ENCODE assay signal across 1 cellular context in genomic region chr14:21055473-21056117, GRCh38.
TF ChIP-seq lines count a peak whose summit lies in the region.

No MANE protein-coding gene starts in this region.

TF ChIP-seq in HepG2, 621 proteins besides CTCF, POLR2A, EP300 and RAD21 (continued from another document and continues in another):
- TF ChIP-seq, protein P1, sequence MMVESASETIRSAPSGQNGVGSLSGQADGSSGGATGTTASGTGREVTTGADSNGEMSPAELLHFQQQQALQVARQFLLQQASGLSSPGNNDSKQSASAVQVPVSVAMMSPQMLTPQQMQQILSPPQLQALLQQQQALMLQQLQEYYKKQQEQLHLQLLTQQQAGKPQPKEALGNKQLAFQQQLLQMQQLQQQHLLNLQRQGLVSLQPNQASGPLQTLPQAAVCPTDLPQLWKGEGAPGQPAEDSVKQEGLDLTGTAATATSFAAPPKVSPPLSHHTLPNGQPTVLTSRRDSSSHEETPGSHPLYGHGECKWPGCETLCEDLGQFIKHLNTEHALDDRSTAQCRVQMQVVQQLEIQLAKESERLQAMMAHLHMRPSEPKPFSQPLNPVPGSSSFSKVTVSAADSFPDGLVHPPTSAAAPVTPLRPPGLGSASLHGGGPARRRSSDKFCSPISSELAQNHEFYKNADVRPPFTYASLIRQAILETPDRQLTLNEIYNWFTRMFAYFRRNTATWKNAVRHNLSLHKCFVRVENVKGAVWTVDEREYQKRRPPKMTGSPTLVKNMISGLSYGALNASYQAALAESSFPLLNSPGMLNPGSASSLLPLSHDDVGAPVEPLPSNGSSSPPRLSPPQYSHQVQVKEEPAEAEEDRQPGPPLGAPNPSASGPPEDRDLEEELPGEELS (CRISPR knock-in tag; IDR thresholded peaks at IDR 0.05), result peak; percentile 97
- TF ChIP-seq ZNF564 (CRISPR knock-in tag; IDR thresholded peaks at IDR 0.05) (peak; percentile 89; the same call in 1 of the 2 replicates), BCL6 (CRISPR knock-in tag; IDR thresholded peaks at IDR 0.05) (peak; percentile 79), ELF4 (CRISPR knock-in tag; IDR thresholded peaks at IDR 0.05; ENCODE audit: borderline replicate concordance) (no peak), ZNF335 (CRISPR knock-in tag; IDR thresholded peaks at IDR 0.05) (peak; percentile 82), ZNF432 (CRISPR knock-in tag; IDR thresholded peaks at IDR 0.05; ENCODE audit: borderline replicate concordance) (no peak), ZNF577 (CRISPR knock-in tag; IDR thresholded peaks at IDR 0.05; ENCODE audit: borderline replicate concordance, low read depth) (no peak), CENPT (CRISPR knock-in tag; IDR thresholded peaks at IDR 0.05; ENCODE audit: low read depth) (no peak), ARNT2 (CRISPR knock-in tag; IDR thresholded peaks at IDR 0.05; ENCODE audit: low read depth) (0 out of 2 replicates have a peak, but pooled peaks have one; percentile 24), ZSCAN12 (CRISPR knock-in tag; IDR thresholded peaks at IDR 0.05) (peak; percentile 26; the same call in 1 of the 2 replicates), PPARG (CRISPR knock-in tag; conservative IDR thresholded peaks at IDR 0.05) (peak; percentile 94), SMAD3 (CRISPR knock-in tag; IDR thresholded peaks at IDR 0.05) (peak; percentile 37; the same call in 1 of the 2 replicates), SMARCE1 (IDR thresholded peaks at IDR 0.05; ENCODE audit: borderline replicate concordance) (no peak), ZNF563 (CRISPR knock-in tag; IDR thresholded peaks at IDR 0.05) (0 out of 2 replicates have a peak, but pooled peaks have one; percentile 61), ZNF343 (CRISPR knock-in tag; IDR thresholded peaks at IDR 0.05) (peak; percentile 58), NR0B2 (CRISPR knock-in tag; IDR thresholded peaks at IDR 0.05) (no peak), MAZ (IDR thresholded peaks at IDR 0.05; ENCODE audit: borderline replicate concordance, low read depth, low read length) (peak; percentile 81), MAZ (CRISPR knock-in tag; IDR thresholded peaks at IDR 0.05; ENCODE audit: low read depth) (peak; percentile 73; the same call in 1 of the 2 replicates), GTF2F1 (IDR thresholded peaks at IDR 0.05; ENCODE audit: low read length) (no peak), PAXIP1 (CRISPR knock-in tag; conservative IDR thresholded peaks at IDR 0.05) (peak; percentile 98), CBFB (CRISPR knock-in tag; IDR thresholded peaks at IDR 0.05) (peak; percentile 46; the same call in 1 of the 2 replicates), HOXD1 (CRISPR knock-in tag; IDR thresholded peaks at IDR 0.05) (no peak), ZNF441 (CRISPR knock-in tag; IDR thresholded peaks at IDR 0.05; ENCODE audit: borderline replicate concordance) (peak; percentile 91), ZNF263 (CRISPR knock-in tag; IDR thresholded peaks at IDR 0.05) (peak; percentile 99), SALL2 (CRISPR knock-in tag; IDR thresholded peaks at IDR 0.05) (peak; percentile 58; the same call in 1 of the 2 replicates), ZNF350 (CRISPR knock-in tag; IDR thresholded peaks at IDR 0.05; ENCODE audit: borderline replicate concordance, low read depth) (peak; percentile 92), ZFP1 (CRISPR knock-in tag; IDR thresholded peaks at IDR 0.05) (no peak; the same call in 1 of the 2 replicates), FLYWCH1 (CRISPR knock-in tag; IDR thresholded peaks at IDR 0.05) (no peak), SALL1 (CRISPR knock-in tag; IDR thresholded peaks at IDR 0.05) (peak; percentile 96), ZC3H4 (CRISPR knock-in tag; IDR thresholded peaks at IDR 0.05; ENCODE audit: borderline replicate concordance) (peak; percentile 92; the same call in 1 of the 2 replicates), HCFC1 (IDR thresholded peaks at IDR 0.05; ENCODE audit: low read depth, low read length) (no peak), RFXAP (CRISPR knock-in tag; IDR thresholded peaks at IDR 0.05; ENCODE audit: borderline replicate concordance) (peak; percentile 87), ZNF414 (CRISPR knock-in tag; IDR thresholded peaks at IDR 0.05) (0 out of 2 replicates have a peak, but pooled peaks have one; percentile 56), ZNF841 (CRISPR knock-in tag; IDR thresholded peaks at IDR 0.05; ENCODE audit: borderline replicate concordance) (no peak), U2AF1 (optimal IDR thresholded peaks at IDR 0.05; ENCODE audit: low read depth, low read length) (no peak), TMF1 (CRISPR knock-in tag; IDR thresholded peaks at IDR 0.05; ENCODE audit: low read depth) (no peak), ZNF7 (CRISPR knock-in tag; IDR thresholded peaks at IDR 0.05) (no peak), ZBTB21 (CRISPR knock-in tag; IDR thresholded peaks at IDR 0.05) (no peak), KAT8 (CRISPR knock-in tag; IDR thresholded peaks at IDR 0.05) (peak; percentile 79), ZBTB38 (CRISPR knock-in tag; IDR thresholded peaks at IDR 0.05) (peak; percentile 74), DPF2 (CRISPR knock-in tag; IDR thresholded peaks at IDR 0.05; ENCODE audit: borderline replicate concordance, low read depth) (peak; percentile 48; the same call in 1 of the 2 replicates), ZNF589 (CRISPR knock-in tag; conservative IDR thresholded peaks at IDR 0.05) (0 out of 2 replicates have a peak, but pooled peaks have one; percentile 64), ZNF775 (CRISPR knock-in tag; IDR thresholded peaks at IDR 0.05; ENCODE audit: borderline replicate concordance) (no peak), ATM (IDR thresholded peaks at IDR 0.05; ENCODE audit: borderline replicate concordance) (no peak), ZFY (CRISPR knock-in tag; IDR thresholded peaks at IDR 0.05) (peak; percentile 85), CEBPG (CRISPR knock-in tag; IDR thresholded peaks at IDR 0.05) (peak; percentile 61), MED13 (CRISPR knock-in tag; IDR thresholded peaks at IDR 0.05) (peak; percentile 82), NR2F6 (IDR thresholded peaks at IDR 0.05) (peak; percentile 59; the same call in 1 of the 2 replicates), NR2F6 (CRISPR knock-in tag; IDR thresholded peaks at IDR 0.05) (peak; percentile 83), GLI4 (CRISPR knock-in tag; IDR thresholded peaks at IDR 0.05; ENCODE audit: borderline replicate concordance) (no peak)
- TF ChIP-seq, protein P2, sequence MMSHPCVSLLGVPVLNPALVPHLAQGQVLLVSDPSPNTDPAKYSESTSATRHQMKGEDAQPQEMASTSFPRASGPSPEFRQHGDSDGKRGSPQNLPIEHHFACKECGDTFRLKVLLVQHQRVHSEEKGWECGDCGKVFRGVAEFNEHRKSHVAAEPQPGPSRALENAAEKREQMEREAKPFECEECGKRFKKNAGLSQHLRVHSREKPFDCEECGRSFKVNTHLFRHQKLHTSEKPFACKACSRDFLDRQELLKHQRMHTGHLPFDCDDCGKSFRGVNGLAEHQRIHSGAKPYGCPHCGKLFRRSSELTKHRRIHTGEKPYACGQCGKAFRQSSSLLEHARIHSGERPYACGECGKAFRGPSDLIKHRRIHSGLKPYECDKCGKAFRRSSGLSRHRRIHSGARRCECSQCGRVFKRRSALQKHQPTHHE (CRISPR knock-in tag; IDR thresholded peaks at IDR 0.05; ENCODE audit: borderline replicate concordance), result peak; percentile 59; the same call in 1 of the 2 replicates
- TF ChIP-seq, protein P3, sequence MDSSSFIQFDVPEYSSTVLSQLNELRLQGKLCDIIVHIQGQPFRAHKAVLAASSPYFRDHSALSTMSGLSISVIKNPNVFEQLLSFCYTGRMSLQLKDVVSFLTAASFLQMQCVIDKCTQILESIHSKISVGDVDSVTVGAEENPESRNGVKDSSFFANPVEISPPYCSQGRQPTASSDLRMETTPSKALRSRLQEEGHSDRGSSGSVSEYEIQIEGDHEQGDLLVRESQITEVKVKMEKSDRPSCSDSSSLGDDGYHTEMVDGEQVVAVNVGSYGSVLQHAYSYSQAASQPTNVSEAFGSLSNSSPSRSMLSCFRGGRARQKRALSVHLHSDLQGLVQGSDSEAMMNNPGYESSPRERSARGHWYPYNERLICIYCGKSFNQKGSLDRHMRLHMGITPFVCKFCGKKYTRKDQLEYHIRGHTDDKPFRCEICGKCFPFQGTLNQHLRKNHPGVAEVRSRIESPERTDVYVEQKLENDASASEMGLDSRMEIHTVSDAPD (CRISPR knock-in tag; IDR thresholded peaks at IDR 0.05), result 0 out of 2 replicates have a peak, but pooled peaks have one; percentile 51
- TF ChIP-seq, protein P4, sequence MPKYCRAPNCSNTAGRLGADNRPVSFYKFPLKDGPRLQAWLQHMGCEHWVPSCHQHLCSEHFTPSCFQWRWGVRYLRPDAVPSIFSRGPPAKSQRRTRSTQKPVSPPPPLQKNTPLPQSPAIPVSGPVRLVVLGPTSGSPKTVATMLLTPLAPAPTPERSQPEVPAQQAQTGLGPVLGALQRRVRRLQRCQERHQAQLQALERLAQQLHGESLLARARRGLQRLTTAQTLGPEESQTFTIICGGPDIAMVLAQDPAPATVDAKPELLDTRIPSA (CRISPR knock-in tag; IDR thresholded peaks at IDR 0.05; ENCODE audit: borderline replicate concordance), result no peak
- TF ChIP-seq, protein P5, sequence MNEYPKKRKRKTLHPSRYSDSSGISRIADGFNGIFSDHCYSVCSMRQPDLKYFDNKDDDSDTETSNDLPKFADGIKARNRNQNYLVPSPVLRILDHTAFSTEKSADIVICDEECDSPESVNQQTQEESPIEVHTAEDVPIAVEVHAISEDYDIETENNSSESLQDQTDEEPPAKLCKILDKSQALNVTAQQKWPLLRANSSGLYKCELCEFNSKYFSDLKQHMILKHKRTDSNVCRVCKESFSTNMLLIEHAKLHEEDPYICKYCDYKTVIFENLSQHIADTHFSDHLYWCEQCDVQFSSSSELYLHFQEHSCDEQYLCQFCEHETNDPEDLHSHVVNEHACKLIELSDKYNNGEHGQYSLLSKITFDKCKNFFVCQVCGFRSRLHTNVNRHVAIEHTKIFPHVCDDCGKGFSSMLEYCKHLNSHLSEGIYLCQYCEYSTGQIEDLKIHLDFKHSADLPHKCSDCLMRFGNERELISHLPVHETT (CRISPR knock-in tag; conservative IDR thresholded peaks at IDR 0.05), result peak; percentile 80
- TF ChIP-seq, protein P6, sequence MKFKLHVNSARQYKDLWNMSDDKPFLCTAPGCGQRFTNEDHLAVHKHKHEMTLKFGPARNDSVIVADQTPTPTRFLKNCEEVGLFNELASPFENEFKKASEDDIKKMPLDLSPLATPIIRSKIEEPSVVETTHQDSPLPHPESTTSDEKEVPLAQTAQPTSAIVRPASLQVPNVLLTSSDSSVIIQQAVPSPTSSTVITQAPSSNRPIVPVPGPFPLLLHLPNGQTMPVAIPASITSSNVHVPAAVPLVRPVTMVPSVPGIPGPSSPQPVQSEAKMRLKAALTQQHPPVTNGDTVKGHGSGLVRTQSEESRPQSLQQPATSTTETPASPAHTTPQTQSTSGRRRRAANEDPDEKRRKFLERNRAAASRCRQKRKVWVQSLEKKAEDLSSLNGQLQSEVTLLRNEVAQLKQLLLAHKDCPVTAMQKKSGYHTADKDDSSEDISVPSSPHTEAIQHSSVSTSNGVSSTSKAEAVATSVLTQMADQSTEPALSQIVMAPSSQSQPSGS (CRISPR knock-in tag; IDR thresholded peaks at IDR 0.05), result peak; percentile 56; the same call in 1 of the 2 replicates
- TF ChIP-seq, protein P7, sequence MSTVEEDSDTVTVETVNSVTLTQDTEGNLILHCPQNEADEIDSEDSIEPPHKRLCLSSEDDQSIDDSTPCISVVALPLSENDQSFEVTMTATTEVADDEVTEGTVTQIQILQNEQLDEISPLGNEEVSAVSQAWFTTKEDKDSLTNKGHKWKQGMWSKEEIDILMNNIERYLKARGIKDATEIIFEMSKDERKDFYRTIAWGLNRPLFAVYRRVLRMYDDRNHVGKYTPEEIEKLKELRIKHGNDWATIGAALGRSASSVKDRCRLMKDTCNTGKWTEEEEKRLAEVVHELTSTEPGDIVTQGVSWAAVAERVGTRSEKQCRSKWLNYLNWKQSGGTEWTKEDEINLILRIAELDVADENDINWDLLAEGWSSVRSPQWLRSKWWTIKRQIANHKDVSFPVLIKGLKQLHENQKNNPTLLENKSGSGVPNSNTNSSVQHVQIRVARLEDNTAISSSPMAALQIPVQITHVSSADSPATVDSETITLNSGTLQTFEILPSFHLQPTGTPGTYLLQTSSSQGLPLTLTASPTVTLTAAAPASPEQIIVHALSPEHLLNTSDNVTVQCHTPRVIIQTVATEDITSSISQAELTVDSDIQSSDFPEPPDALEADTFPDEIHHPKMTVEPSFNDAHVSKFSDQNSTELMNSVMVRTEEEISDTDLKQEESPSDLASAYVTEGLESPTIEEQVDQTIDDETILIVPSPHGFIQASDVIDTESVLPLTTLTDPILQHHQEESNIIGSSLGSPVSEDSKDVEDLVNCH (CRISPR knock-in tag; IDR thresholded peaks at IDR 0.05), result 0 out of 2 replicates have a peak, but pooled peaks have one; percentile 51
